23 cellular contexts compared by ENCODE assay signal in the genomic region with DNA sequence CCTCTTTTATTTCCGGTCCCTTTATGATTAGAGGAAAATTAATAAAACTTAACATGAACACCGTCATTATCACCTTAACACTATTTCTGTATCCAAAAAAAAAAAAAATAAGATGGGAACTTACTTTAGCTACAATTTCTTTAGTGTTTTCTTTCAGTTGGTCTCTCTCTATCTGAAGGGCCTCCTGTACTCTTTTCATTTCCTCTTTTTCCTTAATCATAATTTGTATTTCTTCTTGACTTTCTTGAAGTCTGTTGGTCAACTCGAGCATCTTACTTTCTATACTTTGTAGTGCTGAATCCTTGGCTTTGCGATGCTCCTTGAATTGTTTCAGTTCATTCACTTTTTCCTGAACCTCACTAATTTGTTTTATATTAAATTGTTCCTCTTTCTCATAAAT. TPM values are rescaled to one million over a fixed set of nuclear protein-coding genes. Genes with fewer than 3 reads are reported as not detected.
A peak's percentile ranks its signal among the peaks of the same experiment; 100 is the strongest.
DNase-seq lines count a peak whose midpoint lies in the region; ATAC-seq, FAIRE-seq and TF ChIP-seq lines count a peak whose summit lies in the region.
"Had no signal": no experiment of that assay in that cellular context is flagged by ENCODE, and none has a peak within 500 bp of the region (broad histone marks: within the 10 kb centered on the region; RNA-seq: fewer than 3 reads in every experiment).

No MANE protein-coding gene starts in this region.

- no peak overlapping the region for H2BK120ac ChIP-seq in IMR-90 (ENCODE audit: low read depth, low read length)

- H3K27ac ChIP-seq in IMR-90 (ENCODE audit: insufficient read depth, low read length) (no peak overlapping the region), PC-9 (no peak overlapping the region), small intestine (ENCODE audit: low read depth in 1 of 2, low read length in 1 of 2) (no peak overlapping the region), neural progenitor cell (no peak overlapping the region)
- H3K27ac ChIP-seq: A549, HL-60, KMS-11 had no signal

- H3K27me3 ChIP-seq in IMR-90 (ENCODE audit: control insufficient read depth, insufficient read depth, low read length) (no peaks in the 10 kb centered on the region), PC-9 (ENCODE audit: insufficient read depth, low read depth) (no peaks in the 10 kb centered on the region), small intestine (ENCODE audit: control insufficient read depth in 2 of 2, insufficient read depth in 2 of 2, low read length in 2 of 2) (no peaks in the 10 kb centered on the region), neural progenitor cell (no peaks in the 10 kb centered on the region)

- H3K4me1 ChIP-seq in IMR-90 (ENCODE audit: control insufficient read depth, insufficient read depth, low read length) (no peaks in the 10 kb centered on the region), PC-9 (replicated peaks; ENCODE audit: insufficient read depth) (no peaks in the 10 kb centered on the region), small intestine (ENCODE audit: control insufficient read depth in 2 of 2, insufficient read depth in 1 of 2, low read depth in 1 of 2, low read length in 1 of 2) (no peaks in the 10 kb centered on the region), neural progenitor cell (no peaks in the 10 kb centered on the region)
- H3K4me1 ChIP-seq: HAP-1 had no signal

- no peak overlapping the region for H4K8ac ChIP-seq in IMR-90 (ENCODE audit: low read depth in 2 of 2, low read length in 2 of 2)

- H3K4ac ChIP-seq in IMR-90 (ENCODE audit: low read depth, low read length): no peak overlapping the region

- no peak for ATAC-seq in IMR-90 (ENCODE audit: low read depth)
- ATAC-seq: A549, GM23338, HepG2 had no signal

- H3K4me2 ChIP-seq in IMR-90 (ENCODE audit: low read depth, low read length) (no peak overlapping the region), PC-9 (no peak overlapping the region), neural progenitor cell (no peak overlapping the region)
- H3K4me2 ChIP-seq: A549, GM23338, KMS-11 had no signal

- no peaks in the 10 kb centered on the region; the same call in 1 of the 2 replicates for H3K36me3 ChIP-seq in IMR-90 (ENCODE audit: control insufficient read depth, insufficient read depth, low read length)
- H3K36me3 ChIP-seq in PC-9 (ENCODE audit: low read depth): peaks cover 16% of the 10 kb centered on the region
- H3K36me3 ChIP-seq in small intestine (ENCODE audit: control insufficient read depth in 2 of 2, insufficient read depth in 2 of 2, low read length in 2 of 2): peaks cover 0 to 2% of the 10 kb centered on the region in 2 donors
- peaks cover 44% of the 10 kb centered on the region for H3K36me3 ChIP-seq in neural progenitor cell

- H3K27ac Mint-ChIP-seq in neural progenitor cell (no peak overlapping the region), endothelial cell (ENCODE audit: unreplicated experiment) (no peak overlapping the region)
- H3K27ac Mint-ChIP-seq: GM23338 had no signal

- no peaks in the 10 kb centered on the region for H3K9me2 ChIP-seq in PC-9 (ENCODE audit: insufficient read depth)

- H3K4me3 Mint-ChIP-seq in neural progenitor cell (no peak overlapping the region), endothelial cell (ENCODE audit: unreplicated experiment) (no peak overlapping the region)
- H3K4me3 Mint-ChIP-seq: CD4-positive, alpha-beta memory T cell; GM23338 had no signal

- H4K20me1 ChIP-seq in IMR-90 (ENCODE audit: insufficient read depth, low read length) (no peaks in the 10 kb centered on the region), PC-9 (ENCODE audit: insufficient read depth) (no peaks in the 10 kb centered on the region), neural progenitor cell (ENCODE audit: low read depth) (no peaks in the 10 kb centered on the region)

- H3K9ac ChIP-seq in IMR-90 (ENCODE audit: low read depth, low read length): no peak overlapping the region
- H3K9ac ChIP-seq in neural progenitor cell: no peak overlapping the region
- H3K9ac ChIP-seq: KMS-11 had no signal

- TF ChIP-seq CTCF in IMR-90 (conservative IDR thresholded peaks at IDR 0.05; ENCODE audit: low read depth, low read length) (no peak), PC-9 (conservative IDR thresholded peaks at IDR 0.05) (no peak), neural progenitor cell (IDR thresholded peaks at IDR 0.05) (no peak), endothelial cell (IDR thresholded peaks at IDR 0.05; ENCODE audit: unreplicated experiment) (no peak)

- CTCF ChIA-PET in IMR-90 (lab: Yijun Ruan, JAX) (no interaction called here), PC-9 (lab: Charles Lee) (no interaction called here)

- POLR2A ChIA-PET in IMR-90 (lab: Charles Lee; ENCODE audit: unreplicated experiment) (no interaction called here), PC-9 (lab: Charles Lee; ENCODE audit: unreplicated experiment) (no interaction called here)

- in situ Hi-C loops in IMR-90 (cut with MboI; ENCODE audit: low sequenced_read_pairs): no loop called here

- H2BK5ac ChIP-seq in IMR-90 (ENCODE audit: low read depth, low read length, poor library complexity, severe bottlenecking): no peak overlapping the region

- intact Hi-C loops in IMR-90 (cut with micrococcal nuclease): no loop called here
- intact Hi-C loops in PC-9 (cut with micrococcal nuclease; ENCODE audit: unreplicated experiment): no loop called here

- H3F3A ChIP-seq in PC-9 (ENCODE audit: insufficient read depth, low read depth): no peaks in the 10 kb centered on the region
- H3F3A ChIP-seq in neural progenitor cell (ENCODE audit: low read depth): no peaks in the 10 kb centered on the region

- no peak overlapping the region for H2AK5ac ChIP-seq in IMR-90 (ENCODE audit: low read depth, low read length)

- no peak overlapping the region for H3K4me3 ChIP-seq in IMR-90 (ENCODE audit: insufficient read depth, low read depth, low read length)
- no peak overlapping the region for H3K4me3 ChIP-seq in PC-9
- no peak overlapping the region for H3K4me3 ChIP-seq in small intestine (ENCODE audit: low read depth in 1 of 2, low read length in 2 of 2)
- H3K4me3 ChIP-seq in neural progenitor cell: no peak overlapping the region
- H3K4me3 ChIP-seq: A549, GM23338, HAP-1 had no signal

- no peak overlapping the region for H2BK15ac ChIP-seq in IMR-90 (ENCODE audit: low read depth, low read length)

- H3K36me3 Mint-ChIP-seq in neural progenitor cell (peaks cover 45% of the 10 kb centered on the region), endothelial cell (ENCODE audit: low read depth, unreplicated experiment) (no peaks in the 10 kb centered on the region)

- H3K23ac ChIP-seq in IMR-90 (ENCODE audit: low read depth, low read length): no peak overlapping the region

- TF ChIP-seq RAD21 in IMR-90 (IDR thresholded peaks at IDR 0.05; ENCODE audit: low read length): no peak

- no peak overlapping the region for H3K18ac ChIP-seq in IMR-90 (ENCODE audit: low read depth, low read length)

- no peak overlapping the region for H3K56ac ChIP-seq in IMR-90 (ENCODE audit: extremely low read depth, insufficient read depth, low read length)

- H3K14ac ChIP-seq in IMR-90 (replicated peaks; ENCODE audit: low read depth, low read length): no peak overlapping the region

- H3K9me1 ChIP-seq in IMR-90 (ENCODE audit: insufficient read depth, low read length): no peaks in the 10 kb centered on the region

- H3K79me1 ChIP-seq in IMR-90 (ENCODE audit: low read depth in 1 of 2, low read length in 2 of 2): no peaks in the 10 kb centered on the region; a peak in 1 of 4 replicates

- H3K9me3 Mint-ChIP-seq in neural progenitor cell (no peaks in the 10 kb centered on the region), endothelial cell (ENCODE audit: unreplicated experiment) (no peaks in the 10 kb centered on the region)
- H3K9me3 Mint-ChIP-seq: GM23338 had no signal

- H2AK9ac ChIP-seq in IMR-90 (replicated peaks; ENCODE audit: low read depth, low read length, poor library complexity): no peak overlapping the region

- no peak overlapping the region for H2BK20ac ChIP-seq in IMR-90 (ENCODE audit: low read depth, low read length)

- no peak for TF ChIP-seq POLR2A in IMR-90 (IDR thresholded peaks at IDR 0.05; ENCODE audit: low read depth, low read length)

- no peak overlapping the region for H4K91ac ChIP-seq in IMR-90 (ENCODE audit: insufficient read depth, low read depth, low read length)

- dilution Hi-C loops in IMR-90 (cut with HindIII; ENCODE audit: low sequenced_read_pairs, unreplicated experiment): no loop called here

- DNase-seq in SIG-M5 treated with dmso at 0.1 percent for 504 hours (lab: John Stamatoyannopoulos, UW; ENCODE audit: unreplicated experiment) (peak; percentile 10), SIG-M5 (lab: John Stamatoyannopoulos, UW) (no peak), IMR-90 (no peak), PC-9 (no peak), small intestine (no peak), neural progenitor cell (ENCODE audit: low spot score) (no peak), endothelial cell (ENCODE audit: low spot score) (no peak), A172 (ENCODE audit: low spot score) (no peak)
- DNase-seq: CD4-positive, alpha-beta memory T cell; NCI-H1092; NCI-H1436; NCI-H187 treated with DMSO at 0.1 percent for 48 hours; NCI-H2107; NCI-H446 treated with DMSO at 0.1 percent for 48 hours; NCI-H526 treated with DMSO at 0.1 percent for 48 hours had no signal

- BruUV-seq in IMR-90 (replicated peaks; lab: Mats Ljungman, UMichigan) (TSS peak; percentile 84), PC-9 (replicated peaks; lab: Mats Ljungman, UMichigan) (TSS peak; percentile 22)

- H3K9me3 ChIP-seq in IMR-90 (ENCODE audit: control insufficient read depth, insufficient read depth, low read length): no peaks in the 10 kb centered on the region
- H3K9me3 ChIP-seq in PC-9 (ENCODE audit: insufficient read depth, low read depth): no peaks in the 10 kb centered on the region
- H3K9me3 ChIP-seq in small intestine (ENCODE audit: control insufficient read depth, low read depth): no peaks in the 10 kb centered on the region
- H3K9me3 ChIP-seq in neural progenitor cell (ENCODE audit: low read depth): no peaks in the 10 kb centered on the region
- H3K9me3 ChIP-seq: A549, HAP-1 had no signal

- H2AFZ ChIP-seq in IMR-90 (replicated peaks; ENCODE audit: low read length, poor library complexity) (no peak overlapping the region), PC-9 (no peak overlapping the region), neural progenitor cell (replicated peaks) (no peak overlapping the region)
- H2AFZ ChIP-seq: GM23338 had no signal

- FAIRE-seq in small intestine (lab: Jason Lieb, UNC): peak; percentile 47
- FAIRE-seq: A549, G401.6, HepG2, RCC 7860 had no signal

- H3K4me1 Mint-ChIP-seq in neural progenitor cell: no peaks in the 10 kb centered on the region
- H3K4me1 Mint-ChIP-seq in endothelial cell (ENCODE audit: unreplicated experiment): no peaks in the 10 kb centered on the region
- H3K4me1 Mint-ChIP-seq: GM23338 had no signal

- H4K5ac ChIP-seq in IMR-90 (ENCODE audit: low read depth, low read length): no peak overlapping the region

- H3K79me2 ChIP-seq in PC-9 (ENCODE audit: low read depth) (no peaks in the 10 kb centered on the region), neural progenitor cell (ENCODE audit: low read depth) (no peaks in the 10 kb centered on the region)

- no peaks in the 10 kb centered on the region for H3K27me3 Mint-ChIP-seq in neural progenitor cell (ENCODE audit: insufficient read depth, low read depth)
- no peaks in the 10 kb centered on the region for H3K27me3 Mint-ChIP-seq in endothelial cell (ENCODE audit: unreplicated experiment)
- H3K27me3 Mint-ChIP-seq: CD4-positive, alpha-beta memory T cell had no signal

- no CpG with 5 or more reads among the region's 4 CpGs for WGBS in IMR-90 (ENCODE audit: extremely low coverage in 2 of 2, insufficient read length in 1 of 2), 2 experiments
- 90 to 96% (median 93%) methylated on average over 4 of the region's 4 CpGs for WGBS in small intestine, 3 donors

RNA-seq across cellular contexts. Expression of a gene that starts 45.3 kb away (rescaled TPM):
- total RNA-seq in IMR-90 (2012; rRNA removed) (36.4 and 52.2 TPM in 2 replicates), PC-9 (2021) (9.5 and 10.1 TPM in 2 replicates), neural progenitor cell (ENCODE audit: low replicate concordance) (80.5 and 95.3 TPM in 2 replicates), endothelial cell (ENCODE audit: unreplicated experiment) (43.4 TPM)
- polyA plus RNA-seq in IMR-90 (2012; rRNA removed) (38.8 and 49.7 TPM in 2 replicates), small intestine (100 to 1,000 TPM in 2 of 3 donors, 10 to 100 TPM in 1; 73.3 to 317 (median 185) TPM)
- 13.2 and 20.5 TPM in 2 replicates for polyA plus RNA-seq in IMR-90 (2012; cell fraction: cytosol; rRNA removed)
- polyA plus RNA-seq in IMR-90 (2012; cell fraction: nucleus; rRNA removed; ENCODE audit: low replicate concordance): 20.3 and 254 TPM in 2 replicates
- total RNA-seq in A172 (2014; rRNA removed; shearing (Covaris generic)): 38.9 and 55.9 TPM in 2 replicates

RNA-seq across cellular contexts. Expression of a gene that starts 53.2 kb away (rescaled TPM):
- 14.5 and 34.2 TPM in 2 replicates for total RNA-seq in IMR-90 (2012; rRNA removed)
- 3.2 and 3.7 TPM in 2 replicates for polyA plus RNA-seq in IMR-90 (2012; rRNA removed)
- 0.14 and 0.22 TPM in 2 replicates for polyA plus RNA-seq in IMR-90 (2012; cell fraction: cytosol; rRNA removed)
- 0.59 and 1.6 TPM in 2 replicates for polyA plus RNA-seq in IMR-90 (2012; cell fraction: nucleus; rRNA removed; ENCODE audit: low replicate concordance)
- 17.7 and 28.7 TPM in 2 replicates for total RNA-seq in PC-9 (2021)
- polyA plus RNA-seq in small intestine: 1 to 10 TPM in 1 of 3 donors, under 1 TPM in 2; under 0.01 to 5.9 (median 0.45) TPM
- 55.7 and 95.2 TPM in 2 replicates for total RNA-seq in neural progenitor cell (ENCODE audit: low replicate concordance)
- 7.3 TPM for total RNA-seq in endothelial cell (ENCODE audit: unreplicated experiment)
- total RNA-seq in A172 (2014; rRNA removed; shearing (Covaris generic)): 18.4 and 36.2 TPM in 2 replicates
